Comparison of ENCODE assay signal across 1 cellular context in the genomic region with DNA sequence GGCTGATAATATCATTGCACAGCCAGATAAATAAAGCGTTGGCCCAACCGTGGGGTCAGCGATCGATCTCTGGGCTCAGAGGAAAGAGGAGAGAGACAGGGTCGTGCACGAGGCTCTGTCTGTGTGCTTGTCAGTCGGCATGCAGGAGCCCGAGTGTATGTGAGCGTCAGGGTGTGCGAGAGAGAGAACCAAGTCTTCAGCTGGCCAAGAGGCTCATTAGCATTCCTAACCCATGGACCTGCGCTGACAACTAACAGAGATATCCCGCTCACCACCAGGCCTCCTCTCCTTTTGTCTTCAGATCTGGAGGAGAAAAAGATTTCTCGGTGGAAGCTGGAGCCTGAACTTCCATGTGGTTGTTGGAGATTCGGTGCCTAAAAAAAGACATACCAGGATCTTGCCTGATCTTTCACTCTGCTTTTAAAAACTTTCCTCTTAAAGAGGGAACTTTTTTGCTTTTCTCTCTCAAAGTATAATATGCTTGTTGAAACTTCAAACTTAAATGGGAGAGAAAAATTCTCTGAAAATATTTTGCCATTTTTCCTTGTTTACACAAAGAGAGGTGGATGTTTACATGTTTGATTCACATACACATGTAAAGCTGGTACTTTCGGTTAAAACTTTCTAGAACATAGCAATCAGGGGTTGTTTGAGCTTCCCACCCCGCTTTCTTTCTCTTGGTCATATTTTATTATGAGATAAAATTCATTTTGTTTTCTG.
TF ChIP-seq lines count a peak whose summit lies in the region.

No MANE protein-coding gene starts in this region.

TF ChIP-seq in H1, 55 proteins besides CTCF, POLR2A, EP300 and RAD21:
- TF ChIP-seq RNF2 (IDR thresholded peaks at IDR 0.05; ENCODE audit: borderline replicate concordance, low read depth, low read length, missing control alignments, poor library complexity, severe bottlenecking) (peak; percentile 30), EGR1 (IDR thresholded peaks at IDR 0.05; ENCODE audit: borderline replicate concordance, low read depth, low read length) (no peak), EZH2 (IDR thresholded peaks at IDR 0.05; ENCODE audit: low read depth, low read length, severe bottlenecking) (peak; percentile 20), SUZ12 (IDR thresholded peaks at IDR 0.05; ENCODE audit: low read length) (peak; percentile 11), JUN (IDR thresholded peaks at IDR 0.05; ENCODE audit: low read depth, low read length) (no peak)
- TF ChIP-seq, protein P1, sequence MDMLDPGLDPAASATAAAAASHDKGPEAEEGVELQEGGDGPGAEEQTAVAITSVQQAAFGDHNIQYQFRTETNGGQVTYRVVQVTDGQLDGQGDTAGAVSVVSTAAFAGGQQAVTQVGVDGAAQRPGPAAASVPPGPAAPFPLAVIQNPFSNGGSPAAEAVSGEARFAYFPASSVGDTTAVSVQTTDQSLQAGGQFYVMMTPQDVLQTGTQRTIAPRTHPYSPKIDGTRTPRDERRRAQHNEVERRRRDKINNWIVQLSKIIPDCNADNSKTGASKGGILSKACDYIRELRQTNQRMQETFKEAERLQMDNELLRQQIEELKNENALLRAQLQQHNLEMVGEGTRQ (IDR thresholded peaks at IDR 0.05; ENCODE audit: low read length): no peak
